In the genomic region with DNA sequence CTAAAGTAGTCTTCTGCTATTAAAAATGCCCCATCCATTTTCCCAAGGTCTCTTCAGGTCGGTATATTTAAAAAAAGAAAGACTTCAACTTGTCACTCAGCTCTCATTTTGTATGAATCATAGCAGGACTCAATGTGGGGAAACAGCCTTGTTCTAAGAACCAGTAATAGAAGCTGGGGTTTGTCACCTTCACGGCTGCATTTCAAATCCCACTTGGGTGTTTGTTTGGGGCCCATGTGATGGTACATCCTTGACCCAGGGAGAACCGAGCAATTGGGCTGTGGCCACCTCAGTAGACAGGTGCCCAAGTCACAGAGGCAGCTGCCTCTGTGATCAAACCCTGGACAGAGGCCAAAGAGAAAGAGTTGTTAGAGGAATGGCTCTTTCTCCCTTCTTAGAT, we compare ENCODE assay signal across 11 cellular contexts.
DNase-seq lines count a peak whose midpoint lies in the region; ATAC-seq and TF ChIP-seq lines count a peak whose summit lies in the region.
"Had no signal": no experiment of that assay in that cellular context is flagged by ENCODE, and none has a peak within 500 bp of the region (broad histone marks: within the 10 kb centered on the region; RNA-seq: fewer than 3 reads in every experiment).

No MANE protein-coding gene starts in this region.

- POLR2A ChIA-PET in RWPE1 (lab: Yijun Ruan, JAX; ENCODE audit: low non-redundant PET), result no interaction called here

- DNase-seq in GM13977 (ENCODE audit: low spot score) (peak; percentile 31), GM20000 (ENCODE audit: low spot score) (peak; percentile 49), iris pigment epithelial cell (ENCODE audit: low read depth) (peak; percentile 50), NAMALWA (ENCODE audit: low spot score) (no peak), RWPE1 (ENCODE audit: low spot score) (no peak), NCI-H2107 treated with DMSO at 0.1 percent for 48 hours (lab: John Stamatoyannopoulos, UW; ENCODE audit: unreplicated experiment) (no peak)
- DNase-seq: activated naive CD4-positive, alpha-beta T cell treated with anti-CD3 and anti-CD28 coated beads, Interleukin-2, amount 50 U/mL, for 16 hours; CD8-positive, alpha-beta memory T cell; OCI-M1 had no signal

- CTCF ChIA-PET in RWPE1 (lab: Yijun Ruan, JAX), result interaction anchor here (0.6 kb wide), 1 partner anchor 23 kb away, joined by 3 read pairs; no protein-coding TSS in a partner anchor

- no peak overlapping the region for H3K27ac ChIP-seq in RWPE1

- no peak for TF ChIP-seq CTCF in GM13977 (IDR thresholded peaks at IDR 0.05; ENCODE audit: extremely low read depth, insufficient read depth, missing control alignments)
- no peak for TF ChIP-seq CTCF in GM20000 (IDR thresholded peaks at IDR 0.05; ENCODE audit: extremely low read depth, missing control alignments)
- TF ChIP-seq CTCF in RWPE1 (conservative IDR thresholded peaks at IDR 0.05; ENCODE audit: low read depth), result no peak

- in situ Hi-C loops in GM13977 (cut with MboI; ENCODE audit: low pct_unique_long_range_greater_than_20kb, low sequenced_read_pairs, unreplicated experiment), result loop anchor here (10.0 to 25.0 kb wide), 2 partner anchors 337 to 714 kb away; no protein-coding TSS in a partner anchor

- peak; percentile 61 for ATAC-seq in HG03521 (IDR thresholded peaks at IDR 0.05; ENCODE audit: unreplicated experiment)
- no peak for ATAC-seq in GM21717 (IDR thresholded peaks at IDR 0.05; ENCODE audit: unreplicated experiment)

Comparison
In these comparisons a context has a peak if more than half of its experiments do, and no peak if none do; other contexts are left out.
1. DNase-seq: peak in GM13977 (single experiment), GM20000 (single experiment) and iris pigment epithelial cell (single experiment); none in NAMALWA (single experiment), RWPE1 (single experiment) and NCI-H2107 treated with DMSO at 0.1 percent for 48 hours (single experiment).